Comparison of ENCODE assay signal across 22 cellular contexts in genomic region chr2:60973705-60974104, GRCh38. TPM values are rescaled to one million over a fixed set of nuclear protein-coding genes. Genes with fewer than 3 reads are reported as not detected.
DNase-seq lines count a peak whose midpoint lies in the region; ATAC-seq, FAIRE-seq and TF ChIP-seq lines count a peak whose summit lies in the region.
"Had no signal": no experiment of that assay in that cellular context is flagged by ENCODE, and none has a peak within 500 bp of the region (broad histone marks: within the 10 kb centered on the region; RNA-seq: fewer than 3 reads in every experiment).

No MANE protein-coding gene starts in this region.

- peaks cover 12 to 41% of the 10 kb centered on the region in 2 experiments for H3K36me3 ChIP-seq in HepG2 (replicated peaks in 1 of 2; ENCODE audit: control insufficient read depth in 1 of 2, insufficient read depth in 2 of 2, low read length in 2 of 2)
- no peaks in the 10 kb centered on the region for H3K36me3 ChIP-seq in right lobe of liver
- no peaks in the 10 kb centered on the region for H3K36me3 ChIP-seq in Panc1 (ENCODE audit: control insufficient read depth, insufficient read depth, low read length)
- H3K36me3 ChIP-seq in endodermal cell (ENCODE audit: control insufficient read depth, insufficient read depth, low read length) = no peaks in the 10 kb centered on the region
- no peaks in the 10 kb centered on the region for H3K36me3 ChIP-seq in mesenchymal stem cell (ENCODE audit: control insufficient read depth in 1 of 2, insufficient read depth in 2 of 2, low read depth in 1 of 2, low read length in 2 of 2)
- H3K36me3 ChIP-seq in body of pancreas (replicated peaks in 1 of 2; ENCODE audit: insufficient read depth in 1 of 2, low read depth in 2 of 2) = no peaks in the 10 kb centered on the region

- no peak overlapping the region for H2BK5ac ChIP-seq in mesenchymal stem cell (ENCODE audit: low read depth, low read length, poor library complexity, severe bottlenecking)

- H3K4me2 ChIP-seq in HepG2 (ENCODE audit: low read depth, low read length) (no peak overlapping the region), mesenchymal stem cell (ENCODE audit: low read length, poor library complexity, severe bottlenecking) (no peak overlapping the region)

- H3K4me3 ChIP-seq in HepG2 (replicated peaks in 1 of 3; ENCODE audit: insufficient read depth in 1 of 3, low read depth in 2 of 3, low read length in 3 of 3) = no peak overlapping the region
- no peak overlapping the region for H3K4me3 ChIP-seq in right lobe of liver
- H3K4me3 ChIP-seq in Panc1 (ENCODE audit: low read depth in 2 of 2, low read length in 2 of 2) = no peak overlapping the region
- no peak overlapping the region for H3K4me3 ChIP-seq in endodermal cell (ENCODE audit: low read length)
- no peak overlapping the region for H3K4me3 ChIP-seq in mesenchymal stem cell (ENCODE audit: insufficient read depth in 1 of 2, low read depth in 1 of 2, low read length in 2 of 2)
- H3K4me3 ChIP-seq in body of pancreas = no peak overlapping the region
- H3K4me3 ChIP-seq: SK-N-MC had no signal

- no peak overlapping the region for H2BK15ac ChIP-seq in mesenchymal stem cell (ENCODE audit: low read depth, poor library complexity, severe bottlenecking)

- H2BK120ac ChIP-seq in mesenchymal stem cell (ENCODE audit: low read depth, low read length) = no peak overlapping the region

- H3K27me3 Mint-ChIP-seq in endodermal cell (ENCODE audit: insufficient read depth) = peaks cover 4% of the 10 kb centered on the region
- H3K27me3 Mint-ChIP-seq in activated CD4-positive, alpha-beta memory T cell treated with anti-CD3 and anti-CD28 coated beads for 36 hours = no peaks in the 10 kb centered on the region

- TF ChIP-seq CTCF in HepG2 (CRISPR knock-in tag; IDR thresholded peaks at IDR 0.05) = no peak
- no peak for TF ChIP-seq CTCF in right lobe of liver (IDR thresholded peaks at IDR 0.05)
- TF ChIP-seq CTCF in Panc1 (IDR thresholded peaks at IDR 0.05) = no peak
- TF ChIP-seq CTCF in endodermal cell (conservative IDR thresholded peaks at IDR 0.05) = no peak
- TF ChIP-seq CTCF in body of pancreas (IDR thresholded peaks at IDR 0.05) = no peak

- TF ChIP-seq POLR2A in HepG2 (IDR thresholded peaks at IDR 0.05; ENCODE audit: insufficient read depth in 1 of 2, low read depth in 2 of 2, low read length in 2 of 2) (no peak), right lobe of liver (IDR thresholded peaks at IDR 0.05) (no peak), body of pancreas (IDR thresholded peaks at IDR 0.05) (no peak)

- peaks cover 4% of the 10 kb centered on the region for H3K4me1 Mint-ChIP-seq in endodermal cell
- H3K4me1 Mint-ChIP-seq in activated CD4-positive, alpha-beta memory T cell treated with anti-CD3 and anti-CD28 coated beads for 36 hours (ENCODE audit: low read depth) = peaks cover 33% of the 10 kb centered on the region

- H3K9me3 Mint-ChIP-seq in endodermal cell = no peaks in the 10 kb centered on the region
- no peaks in the 10 kb centered on the region for H3K9me3 Mint-ChIP-seq in activated CD4-positive, alpha-beta memory T cell treated with anti-CD3 and anti-CD28 coated beads for 36 hours
- H3K9me3 Mint-ChIP-seq: CD8-positive, alpha-beta T cell had no signal

- H3K4me3 Mint-ChIP-seq in endodermal cell = no peak overlapping the region
- no peak overlapping the region for H3K4me3 Mint-ChIP-seq in activated CD4-positive, alpha-beta memory T cell treated with anti-CD3 and anti-CD28 coated beads for 36 hours
- H3K4me3 Mint-ChIP-seq: CD8-positive, alpha-beta T cell had no signal

- no peaks in the 10 kb centered on the region for H4K20me1 ChIP-seq in HepG2 (ENCODE audit: insufficient read depth, low read length)

- WGBS in HepG2 (ENCODE audit: low lambda C conversion rate) = 100% methylated on average over 5 of the region's 5 CpGs
- 65% methylated on average over 2 of the region's 5 CpGs for WGBS in right lobe of liver (ENCODE audit: insufficient coverage, low coverage, low lambda C conversion rate, missing lambda C conversion rate)
- 84 to 88% methylated on average over 4 to 5 of the region's 5 CpGs for WGBS in endodermal cell (ENCODE audit: insufficient coverage in 1 of 2, insufficient read length in 1 of 2), 2 experiments
- WGBS in mesenchymal stem cell = 55% methylated on average over 5 of the region's 5 CpGs
- WGBS in body of pancreas, 2 donors = 78 to 90% methylated on average over 4 to 5 of the region's 5 CpGs

- H2AK5ac ChIP-seq in mesenchymal stem cell (ENCODE audit: low read length, severe bottlenecking) = no peak overlapping the region

- BruUV-seq in HepG2 (replicated peaks; lab: Mats Ljungman, UMichigan) (no TSS peak), Panc1 (replicated peaks; lab: Mats Ljungman, UMichigan) (no TSS peak)

- no peak for FAIRE-seq in HepG2 (lab: Jason Lieb, UNC)
- FAIRE-seq: GM19239 had no signal

- no peak overlapping the region for H4K91ac ChIP-seq in mesenchymal stem cell (ENCODE audit: low read length)

- no peaks in the 10 kb centered on the region for H3K9me3 ChIP-seq in HepG2 (ENCODE audit: low read length)
- no peaks in the 10 kb centered on the region for H3K9me3 ChIP-seq in right lobe of liver
- H3K9me3 ChIP-seq in Panc1 (ENCODE audit: control insufficient read depth, insufficient read depth, low read depth, low read length) = no peaks in the 10 kb centered on the region
- H3K9me3 ChIP-seq in endodermal cell (ENCODE audit: control insufficient read depth, low read length) = no peaks in the 10 kb centered on the region
- no peaks in the 10 kb centered on the region for H3K9me3 ChIP-seq in mesenchymal stem cell (ENCODE audit: control insufficient read depth, low read length)
- H3K9me3 ChIP-seq in body of pancreas = no peaks in the 10 kb centered on the region

- H2BK12ac ChIP-seq in mesenchymal stem cell (ENCODE audit: low read length in 2 of 2) = no peak overlapping the region

- H3K36me3 Mint-ChIP-seq in endodermal cell (ENCODE audit: low read depth) = no peaks in the 10 kb centered on the region
- H3K36me3 Mint-ChIP-seq in activated CD4-positive, alpha-beta memory T cell treated with anti-CD3 and anti-CD28 coated beads for 36 hours = no peaks in the 10 kb centered on the region

- no peak overlapping the region for H3K27ac Mint-ChIP-seq in endodermal cell
- H3K27ac Mint-ChIP-seq in activated CD4-positive, alpha-beta memory T cell treated with anti-CD3 and anti-CD28 coated beads for 36 hours = no peak overlapping the region
- H3K27ac Mint-ChIP-seq: CD8-positive, alpha-beta T cell had no signal

- no peak for TF ChIP-seq EP300 in HepG2 (IDR thresholded peaks at IDR 0.05; ENCODE audit: low read depth in 2 of 2, low read length in 2 of 2)
- TF ChIP-seq EP300 in HepG2 (CRISPR knock-in tag; IDR thresholded peaks at IDR 0.05; ENCODE audit: borderline replicate concordance) = no peak

- POLR2A ChIA-PET in HepG2 (lab: Yijun Ruan, JAX) = no interaction called here
- POLR2A ChIA-PET in Panc1 (lab: Charles Lee) = no interaction called here
- POLR2A ChIA-PET in activated CD4-positive, alpha-beta memory T cell treated with anti-CD3 and anti-CD28 coated beads for 36 hours (lab: Charles Lee) = no interaction called here

- H3K79me1 ChIP-seq in mesenchymal stem cell (replicated peaks; ENCODE audit: low read length, poor library complexity, severe bottlenecking) = no peaks in the 10 kb centered on the region

- CTCF ChIA-PET in HepG2 (lab: Yijun Ruan, JAX; ENCODE audit: low intra/inter-chr PET ratio, low total read pairs) (no interaction called here), Panc1 (lab: Charles Lee) (interaction anchor here (0.6 kb wide), 1 partner anchor 158 kb away, joined by 11 read pairs; no protein-coding TSS in a partner anchor)
- CTCF ChIA-PET in activated CD4-positive, alpha-beta memory T cell treated with anti-CD3 and anti-CD28 coated beads for 36 hours (lab: Charles Lee) = interaction anchor here (0.9 to 1.2 kb wide), 3 partner anchors 25 to 168 kb away, joined by 3 read pairs; no protein-coding TSS in a partner anchor

- no peaks in the 10 kb centered on the region for H3K79me2 ChIP-seq in HepG2 (ENCODE audit: insufficient read depth, low read length)

- ATAC-seq in HepG2 = peak; percentile 22; the same call in 2 of the 3 replicates
- ATAC-seq in right lobe of liver = no peak
- peak; percentile 53 for ATAC-seq in Panc1
- no peak for ATAC-seq in GM18858 (IDR thresholded peaks at IDR 0.05; ENCODE audit: unreplicated experiment)
- ATAC-seq in body of pancreas = no peak
- ATAC-seq: CD8-positive, alpha-beta T cell had no signal

- H3K4me1 ChIP-seq in HepG2 (ENCODE audit: insufficient read depth, low read length) = peaks cover 11% of the 10 kb centered on the region; the same call in 1 of the 2 replicates
- H3K4me1 ChIP-seq in right lobe of liver = peaks cover 0 to 13% (median 0%) of the 10 kb centered on the region in 4 donors
- no peaks in the 10 kb centered on the region for H3K4me1 ChIP-seq in Panc1 (ENCODE audit: control insufficient read depth, insufficient read depth, low read length)
- H3K4me1 ChIP-seq in endodermal cell (ENCODE audit: control insufficient read depth, insufficient read depth, low read length) = peaks cover 4% of the 10 kb centered on the region
- no peaks in the 10 kb centered on the region for H3K4me1 ChIP-seq in mesenchymal stem cell (ENCODE audit: control insufficient read depth, insufficient read depth, low read depth, low read length)
- H3K4me1 ChIP-seq in body of pancreas = peaks cover 13% of the 10 kb centered on the region

- H3K18ac ChIP-seq in mesenchymal stem cell (ENCODE audit: low read depth in 1 of 2, low read length in 2 of 2) = no peak overlapping the region

- H3K9ac ChIP-seq in HepG2 (ENCODE audit: insufficient read depth, low read depth, low read length) (no peak overlapping the region), endodermal cell (ENCODE audit: extremely low read depth, low read length, poor library complexity, severe bottlenecking) (no peak overlapping the region), mesenchymal stem cell (ENCODE audit: low read length) (no peak overlapping the region)

- H3K14ac ChIP-seq in mesenchymal stem cell (ENCODE audit: low read length in 2 of 2) = no peak overlapping the region

- intact Hi-C loops in HepG2 (cut with micrococcal nuclease; ENCODE audit: unreplicated experiment) (no loop called here), right lobe of liver (cut with DNase I) (no loop called here), Panc1 (cut with micrococcal nuclease; ENCODE audit: unreplicated experiment) (no loop called here), body of pancreas (cut with DNase I) (no loop called here)
- intact Hi-C loops in activated CD4-positive, alpha-beta memory T cell treated with anti-CD3 and anti-CD28 coated beads for 36 hours (cut with micrococcal nuclease) = no loop called here

- no peak overlapping the region for H2AFZ ChIP-seq in HepG2 (ENCODE audit: low read length)
- no peak overlapping the region for H2AFZ ChIP-seq in mesenchymal stem cell (ENCODE audit: low read depth, low read length)

- H4K8ac ChIP-seq in mesenchymal stem cell (ENCODE audit: low read length) = no peak overlapping the region

- no peak overlapping the region for H3K4ac ChIP-seq in mesenchymal stem cell (ENCODE audit: low read depth in 1 of 2, low read length in 2 of 2)

- DNase-seq in HepG2 (ENCODE audit: low spot score) = no peak
- DNase-seq in right lobe of liver = no peak
- DNase-seq in Panc1 (ENCODE audit: low read depth, low spot score) = no peak
- DNase-seq in endodermal cell = peak; percentile 45
- no peak for DNase-seq in mesenchymal stem cell
- DNase-seq in body of pancreas = no peak
- DNase-seq in activated CD4-positive, alpha-beta memory T cell treated with anti-CD3 and anti-CD28 coated beads for 36 hours = no peak
- DNase-seq: 8988T; CD8-positive, alpha-beta T cell; GDM1; KBM-7; NCI-H1105; NCI-H146; NCI-H2029; NCI-H345; NCI-H524; NCI-H82; RPMI8226; SHP77 treated with DMSO at 0.1 percent for 48 hours had no signal

- no peak overlapping the region for H3K23ac ChIP-seq in mesenchymal stem cell (ENCODE audit: low read length in 2 of 2)

- H3K27ac ChIP-seq in HepG2 (ENCODE audit: extremely low read length, insufficient read depth, low read length) (no peak overlapping the region), right lobe of liver (no peak overlapping the region), Panc1 (ENCODE audit: low read length) (no peak overlapping the region), endodermal cell (ENCODE audit: low read depth, low read length) (no peak overlapping the region), mesenchymal stem cell (ENCODE audit: low read length, poor library complexity, severe bottlenecking) (no peak overlapping the region), body of pancreas (no peak overlapping the region)
- H3K27ac ChIP-seq: SK-N-MC had no signal

- no peaks in the 10 kb centered on the region for H3K27me3 ChIP-seq in HepG2 (ENCODE audit: control insufficient read depth in 1 of 2, insufficient read depth in 2 of 2, low read length in 2 of 2)
- no peaks in the 10 kb centered on the region for H3K27me3 ChIP-seq in right lobe of liver
- H3K27me3 ChIP-seq in Panc1 (ENCODE audit: control insufficient read depth, insufficient read depth, low read length) = no peaks in the 10 kb centered on the region
- H3K27me3 ChIP-seq in endodermal cell (ENCODE audit: control insufficient read depth, insufficient read depth, low read length, poor library complexity, severe bottlenecking) = no peaks in the 10 kb centered on the region
- no peaks in the 10 kb centered on the region for H3K27me3 ChIP-seq in mesenchymal stem cell (ENCODE audit: control insufficient read depth in 1 of 2, insufficient read depth in 1 of 2, low read length in 2 of 2)
- H3K27me3 ChIP-seq in body of pancreas = no peaks in the 10 kb centered on the region

- no peak for TF ChIP-seq RAD21 in HepG2 (CRISPR knock-in tag; IDR thresholded peaks at IDR 0.05)

- in situ Hi-C loops in HepG2 (cut with HindIII; ENCODE audit: extremely low pct_ligation_motif_present, low pct_unique_long_range_greater_than_20kb) (no loop called here), Panc1 (cut with HindIII; ENCODE audit: low pct_unique_long_range_greater_than_20kb, low sequenced_read_pairs) (no loop called here)

RNA-seq across cellular contexts. Expression of gene PEX13, which starts 43.8 kb away (rescaled TPM):
- total RNA-seq in HepG2 (2016; rRNA removed; fragmentation: Illumina TruSeq; extraction: Trizol) = 63.1 and 75.9 TPM in 2 replicates
- 29.0 and 31.0 TPM in 2 replicates for total RNA-seq in HepG2 (2016; cell fraction: cytosol; rRNA removed; fragmentation: Illumina TruSeq; extraction: Trizol; ENCODE audit: low read depth)
- total RNA-seq in HepG2 (2016; cell fraction: insoluble cytoplasmic fraction; rRNA removed; fragmentation: Illumina TruSeq; extraction: Trizol) = 61.3 and 73.7 TPM in 2 replicates
- total RNA-seq in HepG2 (2016; cell fraction: membrane; rRNA removed; fragmentation: Illumina TruSeq; extraction: Trizol) = 48.9 and 49.5 TPM in 2 replicates
- 75.5 and 79.5 TPM in 2 replicates for total RNA-seq in HepG2 (2016; cell fraction: nucleus; rRNA removed; fragmentation: Illumina TruSeq; extraction: Trizol)
- polyA plus RNA-seq in HepG2 (2011; rRNA removed) = 42.1 and 47.9 TPM in 2 replicates
- 38.1 and 43.8 TPM in 2 replicates for polyA plus RNA-seq in HepG2 (2011; cell fraction: cytosol; rRNA removed)
- polyA plus RNA-seq in HepG2 (2011; cell fraction: nucleus; rRNA removed) = 16.4 and 19.1 TPM in 2 replicates
- polyA plus RNA-seq in HepG2 (2012) = 27.3 and 33.4 TPM in 2 replicates
- 25.3 and 36.5 TPM in 2 replicates for polyA plus RNA-seq in HepG2 (2016; cell fraction: cytosol; fragmentation: Illumina TruSeq; extraction: Trizol; ENCODE audit: low read depth)
- polyA plus RNA-seq in HepG2 (2016; cell fraction: insoluble cytoplasmic fraction; fragmentation: Illumina TruSeq; extraction: Trizol; ENCODE audit: low read depth) = 45.3 and 45.9 TPM in 2 replicates
- polyA plus RNA-seq in HepG2 (2016; cell fraction: membrane; fragmentation: Illumina TruSeq; extraction: Trizol; ENCODE audit: low read depth) = 36.8 and 42.1 TPM in 2 replicates
- 48.0 and 48.4 TPM in 2 replicates for polyA plus RNA-seq in HepG2 (2016; cell fraction: nucleus; fragmentation: Illumina TruSeq; extraction: Trizol; ENCODE audit: insufficient read depth, low read depth)
- 35.3 and 78.6 TPM in 2 replicates for polyA minus RNA-seq in HepG2 (2011; rRNA and poly(A)+ RNA removed; ENCODE audit: low replicate concordance)
- polyA minus RNA-seq in HepG2 (2011; cell fraction: cytosol; rRNA and poly(A)+ RNA removed) = 29.3 and 30.9 TPM in 2 replicates
- polyA minus RNA-seq in HepG2 (2011; cell fraction: nucleus; rRNA and poly(A)+ RNA removed) = 93.1 and 98.1 TPM in 2 replicates
- total RNA-seq in right lobe of liver = 10 to 100 TPM; 23.0 to 34.3 (median 26.3) TPM
- 24.7 TPM for total RNA-seq in Panc1 (2021; ENCODE audit: unreplicated experiment)
- 9.5 TPM for polyA plus RNA-seq in Panc1 (2012; ENCODE audit: insufficient read length)
- 10 to 100 TPM; 24.3 to 25.9 TPM for total RNA-seq in endodermal cell
- polyA plus RNA-seq in endodermal cell (2013, experiment 1 of 2) = 24.9 TPM
- polyA plus RNA-seq in endodermal cell (2013, experiment 2 of 2) = 23.9 TPM
- polyA plus RNA-seq in mesenchymal stem cell (2013, experiment 1 of 2) = 10.2 TPM
- polyA plus RNA-seq in mesenchymal stem cell (2013, experiment 2 of 2) = 11.2 TPM
- 10 to 100 TPM; 18.2 to 19.8 TPM for total RNA-seq in body of pancreas
- 10 to 100 TPM; 18.4 to 18.7 TPM for total RNA-seq in activated CD4-positive, alpha-beta memory T cell treated with anti-CD3 and anti-CD28 coated beads for 36 hours

RNA-seq across cellular contexts. Expression of gene PUS10, which starts 44.4 kb away (rescaled TPM):
- total RNA-seq in HepG2 (2016; rRNA removed; fragmentation: Illumina TruSeq; extraction: Trizol) = 44.3 and 52.8 TPM in 2 replicates
- 7.9 and 9.1 TPM in 2 replicates for total RNA-seq in HepG2 (2016; cell fraction: cytosol; rRNA removed; fragmentation: Illumina TruSeq; extraction: Trizol; ENCODE audit: low read depth)
- total RNA-seq in HepG2 (2016; cell fraction: insoluble cytoplasmic fraction; rRNA removed; fragmentation: Illumina TruSeq; extraction: Trizol) = 41.8 and 52.5 TPM in 2 replicates
- total RNA-seq in HepG2 (2016; cell fraction: membrane; rRNA removed; fragmentation: Illumina TruSeq; extraction: Trizol) = 15.6 and 18.7 TPM in 2 replicates
- 57.0 and 59.6 TPM in 2 replicates for total RNA-seq in HepG2 (2016; cell fraction: nucleus; rRNA removed; fragmentation: Illumina TruSeq; extraction: Trizol)
- 33.1 and 41.4 TPM in 2 replicates for polyA plus RNA-seq in HepG2 (2011; rRNA removed)
- polyA plus RNA-seq in HepG2 (2011; cell fraction: cytosol; rRNA removed) = 18.5 and 21.5 TPM in 2 replicates
- 39.8 and 48.9 TPM in 2 replicates for polyA plus RNA-seq in HepG2 (2011; cell fraction: nucleus; rRNA removed)
- polyA plus RNA-seq in HepG2 (2012) = 16.7 and 41.9 TPM in 2 replicates
- 2.6 and 3.6 TPM in 2 replicates for polyA plus RNA-seq in HepG2 (2016; cell fraction: cytosol; fragmentation: Illumina TruSeq; extraction: Trizol; ENCODE audit: low read depth)
- 35.0 and 35.6 TPM in 2 replicates for polyA plus RNA-seq in HepG2 (2016; cell fraction: insoluble cytoplasmic fraction; fragmentation: Illumina TruSeq; extraction: Trizol; ENCODE audit: low read depth)
- polyA plus RNA-seq in HepG2 (2016; cell fraction: membrane; fragmentation: Illumina TruSeq; extraction: Trizol; ENCODE audit: low read depth) = 6.0 and 6.5 TPM in 2 replicates
- 38.1 and 42.1 TPM in 2 replicates for polyA plus RNA-seq in HepG2 (2016; cell fraction: nucleus; fragmentation: Illumina TruSeq; extraction: Trizol; ENCODE audit: insufficient read depth, low read depth)
- 1.4 and 19.1 TPM in 2 replicates for polyA minus RNA-seq in HepG2 (2011; rRNA and poly(A)+ RNA removed; ENCODE audit: low replicate concordance)
- 28.0 and 29.0 TPM in 2 replicates for polyA minus RNA-seq in HepG2 (2011; cell fraction: cytosol; rRNA and poly(A)+ RNA removed)
- polyA minus RNA-seq in HepG2 (2011; cell fraction: nucleus; rRNA and poly(A)+ RNA removed) = 188 and 197 TPM in 2 replicates
- total RNA-seq in right lobe of liver = 10 to 100 TPM in 5 of 6 experiments, 1 to 10 TPM in 1; 8.6 to 15.3 (median 13.1) TPM
- 5.2 TPM for total RNA-seq in Panc1 (2021; ENCODE audit: unreplicated experiment)
- polyA plus RNA-seq in Panc1 (2012; ENCODE audit: insufficient read length) = 2.2 TPM
- total RNA-seq in endodermal cell = 1 to 10 TPM; 3.9 to 6.1 TPM
- 6.9 TPM for polyA plus RNA-seq in endodermal cell (2013, experiment 1 of 2)
- polyA plus RNA-seq in endodermal cell (2013, experiment 2 of 2) = 7.5 TPM
- 2.7 TPM for polyA plus RNA-seq in mesenchymal stem cell (2013, experiment 1 of 2)
- 3.2 TPM for polyA plus RNA-seq in mesenchymal stem cell (2013, experiment 2 of 2)
- 10 to 100 TPM in 1 of 2 donors, 1 to 10 TPM in 1; 3.6 to 15.6 TPM for total RNA-seq in body of pancreas
- total RNA-seq in activated CD4-positive, alpha-beta memory T cell treated with anti-CD3 and anti-CD28 coated beads for 36 hours = 1 to 10 TPM; 8.1 to 8.9 TPM

Comparison
In these comparisons a context has a peak if more than half of its experiments do, and no peak if none do; other contexts are left out.
1. ATAC-seq: peak in HepG2 (single experiment) and Panc1 (single experiment); none in right lobe of liver (0 of 4), GM18858 (single experiment) and body of pancreas (single experiment).